ENCODE assay signal across 13 cellular contexts in the genomic region with DNA sequence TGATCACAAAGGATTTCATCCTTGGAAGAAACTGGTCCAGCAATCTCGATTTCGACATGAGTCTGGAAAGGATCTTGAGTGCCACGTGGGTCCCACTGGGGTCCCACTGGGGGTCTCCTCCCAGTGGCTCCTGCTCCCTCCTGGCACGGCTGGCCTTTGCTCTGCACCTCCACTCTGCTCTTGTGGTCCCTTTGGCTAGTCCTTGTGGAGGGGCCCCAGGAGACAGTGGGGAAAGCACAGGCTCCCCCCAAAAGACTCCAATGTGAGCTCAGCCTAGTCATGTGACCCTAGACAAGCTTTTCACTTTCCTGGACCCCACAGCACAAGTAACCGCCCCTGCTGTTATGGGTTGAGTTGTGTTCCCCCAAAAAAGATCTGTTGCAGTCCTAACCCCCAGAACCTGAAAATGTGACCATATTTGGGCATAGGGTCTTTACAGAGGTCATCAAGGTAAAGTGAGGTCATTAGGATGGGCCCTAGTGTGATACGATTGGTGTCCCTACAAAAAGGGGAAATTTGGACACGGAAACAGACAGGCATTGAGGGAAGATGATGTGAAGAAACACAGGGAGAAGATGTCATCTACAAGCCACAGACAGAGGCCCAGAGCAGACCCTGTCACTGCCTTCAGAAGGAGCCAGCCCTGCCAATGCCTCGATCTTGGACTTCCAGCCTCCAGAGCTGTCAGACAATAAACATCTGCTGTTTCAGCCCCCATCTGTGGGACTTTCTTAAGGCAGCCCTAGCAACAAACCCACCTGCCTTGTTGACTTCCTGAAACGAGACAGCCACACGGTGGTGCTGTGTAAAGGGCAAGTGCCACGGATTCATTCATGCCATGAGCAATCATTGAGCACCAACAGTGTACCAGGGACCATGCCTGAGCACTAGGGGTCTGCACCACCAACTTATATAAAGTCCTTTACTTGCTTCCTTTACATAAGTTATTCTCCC. TPM values are rescaled to one million over a fixed set of nuclear protein-coding genes. Genes with fewer than 3 reads are reported as not detected.
DNase-seq lines count a peak whose midpoint lies in the region; ATAC-seq, FAIRE-seq and TF ChIP-seq lines count a peak whose summit lies in the region.
"Had no signal": no experiment of that assay in that cellular context is flagged by ENCODE, and none has a peak within 500 bp of the region (broad histone marks: within the 10 kb centered on the region; RNA-seq: fewer than 3 reads in every experiment).

No MANE protein-coding gene starts in this region.

- BruUV-seq in PC-9 (replicated peaks; lab: Mats Ljungman, UMichigan), result no TSS peak

- H3K4me2 ChIP-seq in A549 (no peak overlapping the region), PC-9 (no peak overlapping the region)

- peak in 1 of 2 experiments; percentile 12; a peak in 1 of 5 replicates for TF ChIP-seq RAD21 in A549 (conservative IDR thresholded peaks at IDR 0.05 in 1 of 2, IDR thresholded peaks at IDR 0.05 in 1 of 2)

- WGBS in A549 (ENCODE audit: missing lambda C conversion rate), result 36% methylated on average over 11 of the region's 11 CpGs

- intact Hi-C loops in PC-9 (cut with micrococcal nuclease; ENCODE audit: unreplicated experiment), result no loop called here

- no peaks in the 10 kb centered on the region for H3K36me3 ChIP-seq in GM06990 (ENCODE audit: control insufficient read depth, insufficient read depth, low read length)
- H3K36me3 ChIP-seq in PC-9 (ENCODE audit: low read depth), result no peaks in the 10 kb centered on the region

- TF ChIP-seq CTCF in A549 (IDR thresholded peaks at IDR 0.05) (0 out of 3 replicates have a peak, but pooled peaks have one; percentile 24), GM06990 (IDR thresholded peaks at IDR 0.05; ENCODE audit: insufficient read depth, low read length, poor library complexity, severe bottlenecking) (peak; percentile 50), PC-9 (conservative IDR thresholded peaks at IDR 0.05) (0 out of 2 replicates have a peak, but pooled peaks have one; percentile 15), endothelial cell (IDR thresholded peaks at IDR 0.05; ENCODE audit: unreplicated experiment) (no peak)

- H3F3A ChIP-seq in PC-9 (ENCODE audit: insufficient read depth, low read depth), result peaks cover 13% of the 10 kb centered on the region

- H3K79me2 ChIP-seq in PC-9 (ENCODE audit: low read depth), result no peaks in the 10 kb centered on the region

- CTCF ChIA-PET in A549 (lab: Yijun Ruan, JAX), result interaction anchor here (0.6 to 1.4 kb wide), 4 partner anchors 30 to 368 kb away, joined by 3 read pairs; no protein-coding TSS in a partner anchor
- CTCF ChIA-PET in PC-9 (lab: Charles Lee), result no interaction called here

- no peaks in the 10 kb centered on the region for H4K20me1 ChIP-seq in PC-9 (ENCODE audit: insufficient read depth)

- H3K4me1 ChIP-seq in A549 (no peaks in the 10 kb centered on the region), PC-9 (replicated peaks; ENCODE audit: insufficient read depth) (peaks cover 16% of the 10 kb centered on the region)

- peaks cover 10% of the 10 kb centered on the region for H3K27me3 Mint-ChIP-seq in endothelial cell (ENCODE audit: unreplicated experiment)
- H3K27me3 Mint-ChIP-seq: activated naive CD4-positive, alpha-beta T cell treated with anti-CD3 and anti-CD28 coated beads, Interleukin-2, amount 50 U/mL, for 24 hours had no signal

- no peak for DNase-seq in A549 (ENCODE audit: low read depth in 1 of 2, low spot score in 1 of 2)
- DNase-seq in GM06990 (ENCODE audit: extremely low read depth, insufficient read length), result no peak
- DNase-seq in PC-9, result peak in 1 of 2 experiments; percentile 8
- no peak for DNase-seq in endothelial cell (ENCODE audit: low spot score)
- no peak for DNase-seq in NCI-H146 treated with DMSO at 0.1 percent for 48 hours (lab: John Stamatoyannopoulos, UW; ENCODE audit: unreplicated experiment)
- DNase-seq in occipital lobe (lab: John Stamatoyannopoulos, UW), result no peak
- no peak for DNase-seq in NCI-H2107 (lab: John Stamatoyannopoulos, UW)
- DNase-seq in NCI-H2171 treated with DMSO at 0.1 percent for 48 hours (lab: John Stamatoyannopoulos, UW), result no peak
- DNase-seq: DMS79, kidney, NCI-H524 treated with DMSO at 0.1 percent for 48 hours had no signal

- H3K27me3 ChIP-seq in GM06990 (replicated peaks; ENCODE audit: control insufficient read depth, insufficient read depth, low read length) (no peaks in the 10 kb centered on the region), PC-9 (ENCODE audit: insufficient read depth, low read depth) (no peaks in the 10 kb centered on the region)

- H3K27ac ChIP-seq in A549 (no peak overlapping the region), PC-9 (no peak overlapping the region)
- H3K27ac ChIP-seq: epithelial cell of prostate had no signal

- H3K9me3 ChIP-seq in A549 (peaks cover 12% of the 10 kb centered on the region), PC-9 (ENCODE audit: insufficient read depth, low read depth) (peaks cover 28% of the 10 kb centered on the region)

- ATAC-seq in A549, result peak; percentile 36 to 63; a peak in 3 of 6 replicates

- no peaks in the 10 kb centered on the region for H3K9me2 ChIP-seq in PC-9 (ENCODE audit: insufficient read depth)

- POLR2A ChIA-PET in A549 (lab: Yijun Ruan, JAX), result no interaction called here
- POLR2A ChIA-PET in PC-9 (lab: Charles Lee; ENCODE audit: unreplicated experiment), result interaction anchor here (0.5 kb wide), 1 partner anchor 21 kb away, joined by 3 read pairs; no protein-coding TSS in a partner anchor

- H3K27ac Mint-ChIP-seq in endothelial cell (ENCODE audit: unreplicated experiment), result no peak overlapping the region

- no peak for TF ChIP-seq EP300 in A549 (IDR thresholded peaks at IDR 0.05)

- H3K4me3 Mint-ChIP-seq in endothelial cell (ENCODE audit: unreplicated experiment), result peak overlapping the region; percentile 31
- H3K4me3 Mint-ChIP-seq: activated naive CD4-positive, alpha-beta T cell treated with anti-CD3 and anti-CD28 coated beads, Interleukin-2, amount 50 U/mL, for 24 hours had no signal

- no peak overlapping the region for H3K4me3 ChIP-seq in A549
- H3K4me3 ChIP-seq in GM06990 (replicated peaks; ENCODE audit: low read depth, low read length), result no peak overlapping the region
- no peak overlapping the region for H3K4me3 ChIP-seq in PC-9

- H3K9me3 Mint-ChIP-seq in endothelial cell (ENCODE audit: unreplicated experiment), result peaks cover 17% of the 10 kb centered on the region

- peaks cover 30% of the 10 kb centered on the region for H3K36me3 Mint-ChIP-seq in endothelial cell (ENCODE audit: low read depth, unreplicated experiment)

- H3K4me1 Mint-ChIP-seq in endothelial cell (ENCODE audit: unreplicated experiment), result no peaks in the 10 kb centered on the region

- no peak for TF ChIP-seq POLR2A in A549 (IDR thresholded peaks at IDR 0.05; ENCODE audit: low read length)

- no peak for FAIRE-seq in A549 (lab: Jason Lieb, UNC)
- FAIRE-seq: kidney had no signal

- no peak overlapping the region for H2AFZ ChIP-seq in PC-9

TF ChIP-seq in A549, 52 proteins besides CTCF, POLR2A, EP300 and RAD21:
- no peak for TF ChIP-seq NFE2L2 (conservative IDR thresholded peaks at IDR 0.05; ENCODE audit: low read length)
- TF ChIP-seq HOXB13 (CRISPR knock-in tag; IDR thresholded peaks at IDR 0.05; ENCODE audit: low read depth), result no peak
- TF ChIP-seq, protein P1, sequence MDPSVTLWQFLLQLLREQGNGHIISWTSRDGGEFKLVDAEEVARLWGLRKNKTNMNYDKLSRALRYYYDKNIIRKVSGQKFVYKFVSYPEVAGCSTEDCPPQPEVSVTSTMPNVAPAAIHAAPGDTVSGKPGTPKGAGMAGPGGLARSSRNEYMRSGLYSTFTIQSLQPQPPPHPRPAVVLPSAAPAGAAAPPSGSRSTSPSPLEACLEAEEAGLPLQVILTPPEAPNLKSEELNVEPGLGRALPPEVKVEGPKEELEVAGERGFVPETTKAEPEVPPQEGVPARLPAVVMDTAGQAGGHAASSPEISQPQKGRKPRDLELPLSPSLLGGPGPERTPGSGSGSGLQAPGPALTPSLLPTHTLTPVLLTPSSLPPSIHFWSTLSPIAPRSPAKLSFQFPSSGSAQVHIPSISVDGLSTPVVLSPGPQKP (IDR thresholded peaks at IDR 0.05; ENCODE audit: low read depth, low read length), result no peak
- no peak for TF ChIP-seq JUNB (IDR thresholded peaks at IDR 0.05)
- TF ChIP-seq JUN (IDR thresholded peaks at IDR 0.05), result no peak
- TF ChIP-seq, protein P2, sequence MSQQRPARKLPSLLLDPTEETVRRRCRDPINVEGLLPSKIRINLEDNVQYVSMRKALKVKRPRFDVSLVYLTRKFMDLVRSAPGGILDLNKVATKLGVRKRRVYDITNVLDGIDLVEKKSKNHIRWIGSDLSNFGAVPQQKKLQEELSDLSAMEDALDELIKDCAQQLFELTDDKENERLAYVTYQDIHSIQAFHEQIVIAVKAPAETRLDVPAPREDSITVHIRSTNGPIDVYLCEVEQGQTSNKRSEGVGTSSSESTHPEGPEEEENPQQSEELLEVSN (IDR thresholded peaks at IDR 0.05; ENCODE audit: borderline replicate concordance, low read depth), result no peak
- TF ChIP-seq HEYL (CRISPR knock-in tag; IDR thresholded peaks at IDR 0.05), result no peak
- TF ChIP-seq PHF8 (IDR thresholded peaks at IDR 0.05; ENCODE audit: borderline replicate concordance, low read depth), result no peak
- TF ChIP-seq CBX2 (IDR thresholded peaks at IDR 0.05; ENCODE audit: borderline replicate concordance, low read depth), result no peak
- TF ChIP-seq ZSCAN20 (CRISPR knock-in tag; IDR thresholded peaks at IDR 0.05), result no peak
- TF ChIP-seq CHD4 (IDR thresholded peaks at IDR 0.05; ENCODE audit: borderline replicate concordance), result no peak
- TF ChIP-seq CBX8 (IDR thresholded peaks at IDR 0.05), result no peak
- no peak for TF ChIP-seq RCOR1 (IDR thresholded peaks at IDR 0.05; ENCODE audit: low read depth, low read length)
- no peak for TF ChIP-seq FOSB (CRISPR knock-in tag; IDR thresholded peaks at IDR 0.05)
- no peak for TF ChIP-seq ESRRA (IDR thresholded peaks at IDR 0.05; ENCODE audit: borderline replicate concordance, low read length)
- no peak for TF ChIP-seq HOXA7 (CRISPR knock-in tag; IDR thresholded peaks at IDR 0.05)

RNA-seq across cellular contexts. Expression of a gene that starts 23.8 kb away (rescaled TPM):
- polyA plus RNA-seq in A549 (2011; rRNA removed) (133 and 150 TPM in 2 replicates), A549 (2017; fragmentation: RNase III; extraction: RNeasy Plus Mini Kit Qiagen cat#74134 plus additional on column Dnase treatment) (73.7 to 75.3 TPM (median 74.8 TPM) in 3 replicates)
- 38.6 and 39.4 TPM in 2 replicates for polyA plus RNA-seq in A549 (2012; cell fraction: cytosol; rRNA removed)
- 30.7 and 45.7 TPM in 2 replicates for polyA plus RNA-seq in A549 (2012; cell fraction: nucleus; rRNA removed)
- 85.5 and 89.5 TPM in 2 replicates for polyA minus RNA-seq in A549 (2011; rRNA and poly(A)+ RNA removed)
- total RNA-seq in PC-9 (2021) (301 and 401 TPM in 2 replicates), endothelial cell (ENCODE audit: unreplicated experiment) (71.5 TPM), occipital lobe (166 TPM)
